Comparison of ENCODE assay signal across 8 cellular contexts in genomic region chr1:158121604-158122254, GRCh38. TPM values are rescaled to one million over a fixed set of nuclear protein-coding genes. Genes with fewer than 3 reads are reported as not detected.
DNase-seq lines count a peak whose midpoint lies in the region; ATAC-seq and TF ChIP-seq lines count a peak whose summit lies in the region.

No MANE protein-coding gene starts in this region.

- no peak for ATAC-seq in HG03521 (IDR thresholded peaks at IDR 0.05; ENCODE audit: unreplicated experiment)

- peak; percentile 66 for TF ChIP-seq CTCF in fibroblast of the aortic adventitia (IDR thresholded peaks at IDR 0.05; ENCODE audit: insufficient read depth, low read length)

- DNase-seq in NCI-H2107 treated with DMSO at 0.1 percent for 48 hours (lab: John Stamatoyannopoulos, UW; ENCODE audit: unreplicated experiment) (peak; percentile 26), NCI-H2107 (lab: John Stamatoyannopoulos, UW) (no peak), HuH-7.5 (ENCODE audit: low spot score) (peak; percentile 34), SKM-1 treated with dmso at 0.1 percent for 144 hours (lab: John Stamatoyannopoulos, UW; ENCODE audit: unreplicated experiment) (peak; percentile 36), fibroblast of the aortic adventitia (ENCODE audit: low read depth) (peak; percentile 59), NCI-H446 treated with DMSO at 0.1 percent for 48 hours (lab: John Stamatoyannopoulos, UW) (no peak)
- DNase-seq in stimulated activated CD4-positive, alpha-beta T cell treated with anti-CD3 and anti-CD28 coated beads, Interleukin-1b, Interleukin-23, amount 100 ng/mL, for 48 hours, result peak; percentile 23

- no peak overlapping the region for H3K4me3 ChIP-seq in fibroblast of the aortic adventitia (ENCODE audit: low read depth, low read length)

RNA-seq across cellular contexts. Expression of gene CD1D, which starts 59.0 kb away (rescaled TPM):
- total RNA-seq in fibroblast of the aortic adventitia (ENCODE audit: low replicate concordance), result 0.09 TPM in 1 of 2 replicates, not detected in the other

Comparison
In these comparisons a context has a peak if more than half of its experiments do, and no peak if none do; other contexts are left out.
1. DNase-seq: peak in NCI-H2107 treated with DMSO at 0.1 percent for 48 hours (single experiment), HuH-7.5 (single experiment), SKM-1 treated with dmso at 0.1 percent for 144 hours (single experiment), fibroblast of the aortic adventitia (single experiment) and stimulated activated CD4-positive, alpha-beta T cell treated with anti-CD3 and anti-CD28 coated beads, Interleukin-1b, Interleukin-23, amount 100 ng/mL, for 48 hours (single experiment); none in NCI-H2107 (single experiment) and NCI-H446 treated with DMSO at 0.1 percent for 48 hours (single experiment).